In genomic region chr2:108916397-108917077, GRCh38 we compare ENCODE assay signal across 19 cellular contexts.
DNase-seq lines count a peak whose midpoint lies in the region; ATAC-seq and TF ChIP-seq lines count a peak whose summit lies in the region.
"Had no signal": no experiment of that assay in that cellular context is flagged by ENCODE, and none has a peak within 500 bp of the region (broad histone marks: within the 10 kb centered on the region; RNA-seq: fewer than 3 reads in every experiment).

No MANE protein-coding gene starts in this region.

- TF ChIP-seq CTCF in esophagus squamous epithelium (IDR thresholded peaks at IDR 0.05): no peak
- TF ChIP-seq CTCF in sigmoid colon (IDR thresholded peaks at IDR 0.05): no peak
- no peak for TF ChIP-seq CTCF in lower lobe of right lung (IDR thresholded peaks at IDR 0.05)

- no peak for TF ChIP-seq EP300 in sigmoid colon (IDR thresholded peaks at IDR 0.05)

- H3K27ac ChIP-seq in esophagus squamous epithelium (peak overlapping the region in 3 of 4 donors; percentile 50 to 77 (median 53)), sigmoid colon (peak overlapping the region; percentile 30 to 55 (median 44)), lower lobe of right lung (no peak overlapping the region)
- H3K27ac ChIP-seq: gastrocnemius medialis, vagina had no signal

- no peak for ATAC-seq in lower lobe of right lung
- ATAC-seq: gastrocnemius medialis, left cardiac atrium, right cardiac atrium had no signal

- H3K4me1 ChIP-seq in esophagus squamous epithelium (peaks cover 0 to 44% (median 19%) of the 10 kb centered on the region in 3 donors), sigmoid colon (peaks cover 0 to 16% (median 14%) of the 10 kb centered on the region in 4 donors), lower lobe of right lung (no peaks in the 10 kb centered on the region)
- H3K4me1 ChIP-seq: gastrocnemius medialis had no signal

- intact Hi-C loops in esophagus squamous epithelium (cut with DNase I) (no loop called here), sigmoid colon (cut with DNase I) (no loop called here), lower lobe of right lung (cut with DNase I) (no loop called here)

- H3K4me3 ChIP-seq in esophagus squamous epithelium (no peak overlapping the region), sigmoid colon (no peak overlapping the region), lower lobe of right lung (no peak overlapping the region)
- H3K4me3 ChIP-seq: gastrocnemius medialis, vagina had no signal

- H3K36me3 ChIP-seq in esophagus squamous epithelium (no peaks in the 10 kb centered on the region), sigmoid colon (no peaks in the 10 kb centered on the region), lower lobe of right lung (no peaks in the 10 kb centered on the region)
- H3K36me3 ChIP-seq: gastrocnemius medialis, vagina had no signal

- H3K9me3 ChIP-seq in esophagus squamous epithelium (no peaks in the 10 kb centered on the region), sigmoid colon (no peaks in the 10 kb centered on the region), lower lobe of right lung (no peaks in the 10 kb centered on the region)
- H3K9me3 ChIP-seq: gastrocnemius medialis, vagina had no signal

- no peak for TF ChIP-seq POLR2A in esophagus squamous epithelium (IDR thresholded peaks at IDR 0.05)
- no peak for TF ChIP-seq POLR2A in sigmoid colon (IDR thresholded peaks at IDR 0.05)

- 47 to 57% methylated on average over 4 to 8 of the region's 14 CpGs for WGBS in esophagus squamous epithelium, 2 donors
- 73% methylated on average over 14 of the region's 14 CpGs for WGBS in sigmoid colon, 2 donors

- DNase-seq in COR-L47 (lab: John Stamatoyannopoulos, UW): peak; percentile 85
- DNase-seq in NCI-H1417 treated with DMSO at 0.1 percent for 48 hours (lab: John Stamatoyannopoulos, UW): peak; percentile 9
- no peak for DNase-seq in esophagus squamous epithelium (lab: John Stamatoyannopoulos, UW)
- DNase-seq in sigmoid colon: peak; percentile 46
- no peak for DNase-seq in NCI-H1105 treated with DMSO at 0.1 percent for 48 hours (lab: John Stamatoyannopoulos, UW)
- DNase-seq in lower lobe of right lung: no peak
- DNase-seq in central memory CD4-positive, alpha-beta T cell: no peak
- no peak for DNase-seq in HPDE6-E6E7 (ENCODE audit: extremely low spot score)
- DNase-seq: activated B cell treated with CpG ODN at 0.5 μM for 24 hours; activated CD8-positive, alpha-beta memory T cell treated with anti-CD3 and anti-CD28 coated beads for 24 hours; activated naive CD8-positive, alpha-beta T cell treated with anti-CD3 and anti-CD28 coated beads, Interleukin-2, amount 10 ng/mL, durations not matched to agents 7 days and 5 days; gastrocnemius medialis; left cardiac atrium; NCI-H1048; SIG-M5; T-helper 2 cell had no signal

- H3K27me3 ChIP-seq in esophagus squamous epithelium: no peaks in the 10 kb centered on the region
- H3K27me3 ChIP-seq in sigmoid colon: no peaks in the 10 kb centered on the region
- H3K27me3 ChIP-seq in lower lobe of right lung (ENCODE audit: low read depth): no peaks in the 10 kb centered on the region
- H3K27me3 ChIP-seq: dorsolateral prefrontal cortex, gastrocnemius medialis, vagina had no signal

Comparison
In these comparisons a context has a peak if more than half of its experiments do, and no peak if none do; other contexts are left out.
1. DNase-seq: peak in COR-L47 (single experiment), NCI-H1417 treated with DMSO at 0.1 percent for 48 hours (single experiment) and sigmoid colon (single experiment); none in esophagus squamous epithelium (single experiment), NCI-H1105 treated with DMSO at 0.1 percent for 48 hours (single experiment), lower lobe of right lung (single experiment), central memory CD4-positive, alpha-beta T cell (single experiment) and HPDE6-E6E7 (single experiment).